ENCODE assay signal across 12 cellular contexts in the genomic region with DNA sequence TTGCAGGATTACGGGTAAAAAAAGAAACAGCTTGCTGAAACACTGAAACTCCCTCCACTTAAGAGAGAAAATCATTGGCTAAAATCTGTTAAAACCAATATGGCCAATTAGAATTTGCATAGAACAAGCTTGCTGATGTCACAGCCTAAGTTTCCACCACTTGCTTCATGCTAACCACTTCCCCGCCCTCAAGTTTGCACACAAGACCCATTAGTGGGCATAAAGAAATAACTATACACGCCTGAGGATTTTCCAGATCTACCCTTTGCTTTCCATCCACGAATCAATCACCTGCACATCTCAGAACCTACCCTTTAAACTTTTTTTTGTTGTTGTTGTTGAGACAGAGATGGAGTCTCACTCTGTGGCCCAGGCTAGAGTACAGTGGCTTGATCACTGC. TPM values are rescaled to one million over a fixed set of nuclear protein-coding genes. Genes with fewer than 3 reads are reported as not detected.
DNase-seq lines count a peak whose midpoint lies in the region; ATAC-seq and TF ChIP-seq lines count a peak whose summit lies in the region.
"Had no signal": no experiment of that assay in that cellular context is flagged by ENCODE, and none has a peak within 500 bp of the region (broad histone marks: within the 10 kb centered on the region; RNA-seq: fewer than 3 reads in every experiment).

No MANE protein-coding gene starts in this region.

- H3K9me3 ChIP-seq in spleen = no peaks in the 10 kb centered on the region

- peaks cover 0 to 32% (median 8%) of the 10 kb centered on the region in 6 donors for H3K4me1 ChIP-seq in spleen

- H3K9me3 Mint-ChIP-seq in activated T-helper 17 cell treated with anti-CD3 and anti-CD28 coated beads, Interleukin-2, amount 50 U/mL, for 72 hours = no peaks in the 10 kb centered on the region

- intact Hi-C loops in spleen (cut with DNase I; ENCODE audit: low total_unique reads) = loop anchor here (10.0 kb wide), 1 partner anchor 755 kb away; no protein-coding TSS in a partner anchor

- no peak overlapping the region for H3K4me3 Mint-ChIP-seq in activated T-helper 17 cell treated with anti-CD3 and anti-CD28 coated beads, Interleukin-2, amount 50 U/mL, for 72 hours

- no peaks in the 10 kb centered on the region for H3K4me1 Mint-ChIP-seq in activated T-helper 17 cell treated with anti-CD3 and anti-CD28 coated beads, Interleukin-2, amount 50 U/mL, for 72 hours

- ATAC-seq in GM19023 (IDR thresholded peaks at IDR 0.05; ENCODE audit: unreplicated experiment) (peak; percentile 35), HG02852 (IDR thresholded peaks at IDR 0.05; ENCODE audit: unreplicated experiment) (peak; percentile 24)
- ATAC-seq in activated T-helper 17 cell treated with anti-CD3 and anti-CD28 coated beads, Interleukin-2, amount 50 U/mL, for 72 hours (replicated peaks) = peak; percentile 66
- ATAC-seq: sciatic nerve had no signal

- WGBS in spleen, 5 donors = 58 to 77% (median 64%) methylated on average over 4 of the region's 4 CpGs

- no peak for TF ChIP-seq POLR2A in spleen (IDR thresholded peaks at IDR 0.05)

- no peak for TF ChIP-seq CTCF in GM10266 (IDR thresholded peaks at IDR 0.05; ENCODE audit: control insufficient read depth, insufficient read depth, low read depth, missing control alignments)
- no peak for TF ChIP-seq CTCF in spleen (IDR thresholded peaks at IDR 0.05 in 8 of 11, conservative IDR thresholded peaks at IDR 0.05 in 3 of 11)

- DNase-seq in GM10266 (ENCODE audit: extremely low spot score) (peak; percentile 4), DMS153 treated with DMSO at 0.1 percent for 48 hours (lab: John Stamatoyannopoulos, UW; ENCODE audit: unreplicated experiment) (no peak), NCI-H1436 treated with DMSO at 0.1 percent for 48 hours (lab: John Stamatoyannopoulos, UW) (no peak), spleen (no peak)
- DNase-seq: activated effector memory CD4-positive, alpha-beta T cell treated with Interleukin-2 at 50 U/mL for 16 hours; KG1; NCI-H2029 treated with DMSO at 0.1 percent for 48 hours; T-helper 9 cell had no signal

- H3K36me3 ChIP-seq in spleen = peaks cover 0 to 29% (median 0%) of the 10 kb centered on the region in 6 donors

- peak overlapping the region; percentile 36 for H3K27ac Mint-ChIP-seq in activated T-helper 17 cell treated with anti-CD3 and anti-CD28 coated beads, Interleukin-2, amount 50 U/mL, for 72 hours

- no peaks in the 10 kb centered on the region for H3K27me3 ChIP-seq in spleen (replicated peaks in 1 of 7)

- H3K27ac ChIP-seq in spleen = peak overlapping the region in 3 of 8 donors; percentile 4 to 90 (median 30)

- no peaks in the 10 kb centered on the region for H3K27me3 Mint-ChIP-seq in activated T-helper 17 cell treated with anti-CD3 and anti-CD28 coated beads, Interleukin-2, amount 50 U/mL, for 72 hours

- no peak overlapping the region for H3K4me3 ChIP-seq in spleen

- peaks cover 92% of the 10 kb centered on the region for H3K36me3 Mint-ChIP-seq in activated T-helper 17 cell treated with anti-CD3 and anti-CD28 coated beads, Interleukin-2, amount 50 U/mL, for 72 hours (ENCODE audit: low read depth)

RNA-seq across cellular contexts. Expression of a gene that starts 42.7 kb away (rescaled TPM):
- 1 to 10 TPM in 1 of 2 donors, under 1 TPM in 1; 0.19 to 1.9 TPM for total RNA-seq in activated T-helper 17 cell treated with anti-CD3 and anti-CD28 coated beads, Interleukin-2, amount 50 U/mL, for 72 hours
- 1 to 10 TPM in 1 of 7 donors, under 1 TPM in 6; 0.33 to 1.5 (median 0.63) TPM for total RNA-seq in spleen
- under 1 TPM; 0.13 to 0.46 (median 0.23) TPM for polyA plus RNA-seq in spleen

RNA-seq across cellular contexts. Expression of a gene that starts 48.9 kb away (rescaled TPM):
- 100 to 1,000 TPM; 102 to 109 TPM for total RNA-seq in activated T-helper 17 cell treated with anti-CD3 and anti-CD28 coated beads, Interleukin-2, amount 50 U/mL, for 72 hours
- total RNA-seq in spleen = 10 to 100 TPM; 36.4 to 49.1 (median 43.0) TPM
- 10 to 100 TPM; 30.6 to 56.7 (median 41.6) TPM for polyA plus RNA-seq in spleen
